In genomic region chr20:32674362-32674789, GRCh38 we compare ENCODE assay signal across 1 cellular context.
TF ChIP-seq lines count a peak whose summit lies in the region.

No MANE protein-coding gene starts in this region.

TF ChIP-seq in HepG2, 621 proteins besides CTCF, POLR2A, EP300 and RAD21 (continued from another document and continues in another):
- TF ChIP-seq TIGD3 (CRISPR knock-in tag; IDR thresholded peaks at IDR 0.05; ENCODE audit: borderline replicate concordance) (no peak), MTF2 (CRISPR knock-in tag; IDR thresholded peaks at IDR 0.05; ENCODE audit: borderline replicate concordance) (no peak), ZBTB4 (CRISPR knock-in tag; IDR thresholded peaks at IDR 0.05; ENCODE audit: borderline replicate concordance) (no peak), NFAT5 (CRISPR knock-in tag; IDR thresholded peaks at IDR 0.05) (no peak), KMT2A (CRISPR knock-in tag; IDR thresholded peaks at IDR 0.05) (no peak), KAT2B (IDR thresholded peaks at IDR 0.05; ENCODE audit: borderline replicate concordance, low read depth, low read length) (no peak), GTF3A (CRISPR knock-in tag; conservative IDR thresholded peaks at IDR 0.05) (no peak), ZNF296 (CRISPR knock-in tag; conservative IDR thresholded peaks at IDR 0.05) (no peak), BRF2 (CRISPR knock-in tag; IDR thresholded peaks at IDR 0.05) (no peak), ZNF253 (CRISPR knock-in tag; IDR thresholded peaks at IDR 0.05; ENCODE audit: borderline replicate concordance) (no peak), SUZ12 (IDR thresholded peaks at IDR 0.05; ENCODE audit: low read depth, low read length) (no peak), CCDC6 (CRISPR knock-in tag; IDR thresholded peaks at IDR 0.05) (no peak), ERF (CRISPR knock-in tag; IDR thresholded peaks at IDR 0.05) (peak; percentile 51; the same call in 1 of the 2 replicates), ZNF629 (CRISPR knock-in tag; conservative IDR thresholded peaks at IDR 0.05) (no peak), ZUFSP (CRISPR knock-in tag; IDR thresholded peaks at IDR 0.05; ENCODE audit: borderline replicate concordance) (no peak), ZNF710 (CRISPR knock-in tag; IDR thresholded peaks at IDR 0.05; ENCODE audit: borderline replicate concordance) (peak; percentile 76; the same call in 1 of the 2 replicates), PHB2 (IDR thresholded peaks at IDR 0.05; ENCODE audit: partially characterized antibody) (no peak), ZNF282 (IDR thresholded peaks at IDR 0.05; ENCODE audit: partially characterized antibody) (no peak), ZXDC (CRISPR knock-in tag; IDR thresholded peaks at IDR 0.05) (no peak), ZNF580 (CRISPR knock-in tag; IDR thresholded peaks at IDR 0.05; ENCODE audit: borderline replicate concordance, low read depth) (peak; percentile 78; the same call in 1 of the 2 replicates), ETS1 (CRISPR knock-in tag; IDR thresholded peaks at IDR 0.05) (no peak), ZNF674 (CRISPR knock-in tag; IDR thresholded peaks at IDR 0.05; ENCODE audit: low read depth) (no peak), TCF7L2 (IDR thresholded peaks at IDR 0.05; ENCODE audit: low read depth, low read length) (no peak), NRL (CRISPR knock-in tag; IDR thresholded peaks at IDR 0.05; ENCODE audit: borderline replicate concordance) (no peak), SNRNP70 (IDR thresholded peaks at IDR 0.05; ENCODE audit: low read depth, low read length) (no peak), IKZF4 (CRISPR knock-in tag; IDR thresholded peaks at IDR 0.05; ENCODE audit: borderline replicate concordance, low read depth, not compliant biosample characterization) (no peak), MAFF (IDR thresholded peaks at IDR 0.05; ENCODE audit: low read depth, low read length) (no peak), ZFP36 (IDR thresholded peaks at IDR 0.05; ENCODE audit: borderline replicate concordance, low read depth, low read length, partially characterized antibody) (no peak), U2AF1 (optimal IDR thresholded peaks at IDR 0.05; ENCODE audit: low read depth, low read length) (no peak), TEAD2 (CRISPR knock-in tag; IDR thresholded peaks at IDR 0.05) (no peak), TRIM24 (CRISPR knock-in tag; IDR thresholded peaks at IDR 0.05) (no peak), SMARCE1 (IDR thresholded peaks at IDR 0.05; ENCODE audit: borderline replicate concordance) (no peak), SMC3 (IDR thresholded peaks at IDR 0.05; ENCODE audit: low read length) (peak; percentile 99), THAP8 (CRISPR knock-in tag; IDR thresholded peaks at IDR 0.05; ENCODE audit: borderline replicate concordance) (no peak)
